8 cellular contexts compared by ENCODE assay signal in the genomic region with DNA sequence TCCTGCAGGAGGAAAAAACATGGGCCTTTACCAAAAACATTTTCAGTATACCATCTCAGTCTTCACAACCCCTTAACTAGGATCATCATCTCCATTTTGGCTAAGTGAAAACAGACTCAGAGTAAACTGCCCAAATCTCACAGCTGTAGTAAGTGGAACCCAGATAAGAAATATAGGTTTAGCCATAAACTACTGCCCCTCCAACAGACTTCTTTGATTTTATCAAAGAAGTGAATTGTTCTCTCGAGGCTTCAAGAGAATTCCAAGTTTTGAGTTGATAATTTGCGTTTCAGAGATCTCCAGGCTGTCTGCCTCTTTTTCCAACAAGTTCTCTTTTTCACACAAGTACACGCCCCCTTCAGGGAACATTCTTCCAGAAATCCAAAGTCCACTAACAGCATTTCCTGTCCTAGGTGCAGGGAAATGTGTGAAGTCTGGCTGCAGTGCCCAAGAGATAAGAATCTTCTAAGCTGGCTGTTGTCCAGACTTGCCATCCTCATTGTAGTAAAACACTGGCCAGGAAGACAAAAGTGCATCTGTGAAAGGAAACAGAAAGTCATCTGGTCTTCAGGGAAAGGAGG. TPM values are rescaled to one million over a fixed set of nuclear protein-coding genes. Genes with fewer than 3 reads are reported as not detected.
DNase-seq lines count a peak whose midpoint lies in the region; ATAC-seq and TF ChIP-seq lines count a peak whose summit lies in the region.

No MANE protein-coding gene starts in this region.

- BruUV-seq in PC-3 (replicated peaks; lab: Mats Ljungman, UMichigan), result TSS peak; percentile 15

- H3K27ac ChIP-seq in DND-41 (ENCODE audit: low read length) (no peak overlapping the region), PC-3 (ENCODE audit: low read length) (peak overlapping the region; percentile 18; the same call in 1 of the 2 replicates), osteoblast (ENCODE audit: low read depth, low read length) (peak overlapping the region; percentile 7), MM.1S (ENCODE audit: low read length) (no peak overlapping the region)

- POLR2A ChIA-PET in PC-3 (lab: Charles Lee; ENCODE audit: unreplicated experiment), result interaction anchor here (0.6 kb wide), 1 partner anchor 22 kb away, joined by 3 read pairs; no protein-coding TSS in a partner anchor

- H4K20me1 ChIP-seq in DND-41 (ENCODE audit: insufficient read depth, low read length) (no peaks in the 10 kb centered on the region), PC-3 (ENCODE audit: low read length) (no peaks in the 10 kb centered on the region), osteoblast (ENCODE audit: insufficient read depth, low read length) (no peaks in the 10 kb centered on the region), MM.1S (ENCODE audit: insufficient read depth, low read length) (no peaks in the 10 kb centered on the region)

- H3K36me3 ChIP-seq in DND-41 (ENCODE audit: insufficient read depth, low read length) (peaks cover 27% of the 10 kb centered on the region), PC-3 (ENCODE audit: low read depth, low read length) (peaks cover 15% of the 10 kb centered on the region), osteoblast (ENCODE audit: insufficient read depth, low read length) (peaks cover 23% of the 10 kb centered on the region), MM.1S (replicated peaks; ENCODE audit: insufficient read depth, low read length) (no peaks in the 10 kb centered on the region; the same call in 1 of the 2 replicates)

- H3K9me2 ChIP-seq in PC-3 (replicated peaks; ENCODE audit: low read length) (no peaks in the 10 kb centered on the region), MM.1S (replicated peaks; ENCODE audit: insufficient read depth, low read length) (no peaks in the 10 kb centered on the region)

- H3K27me3 ChIP-seq in DND-41 (ENCODE audit: insufficient read depth, low read length, poor library complexity) (no peaks in the 10 kb centered on the region), PC-3 (ENCODE audit: low read length) (no peaks in the 10 kb centered on the region), osteoblast (ENCODE audit: insufficient read depth, low read length) (no peaks in the 10 kb centered on the region), MM.1S (replicated peaks; ENCODE audit: insufficient read depth, low read length) (no peaks in the 10 kb centered on the region)

- H3K9me3 ChIP-seq in DND-41 (ENCODE audit: insufficient read depth, low read length, severe bottlenecking) (no peaks in the 10 kb centered on the region), PC-3 (ENCODE audit: low read length) (no peaks in the 10 kb centered on the region), osteoblast (ENCODE audit: low read depth, low read length) (no peaks in the 10 kb centered on the region), MM.1S (replicated peaks; ENCODE audit: insufficient read depth, low read length) (no peaks in the 10 kb centered on the region)

- CTCF ChIA-PET in PC-3 (lab: Charles Lee), result interaction anchor here (0.5 to 1.2 kb wide), 5 partner anchors 19 to 152 kb away, joined by 3 to 10 read pairs (median 6); no protein-coding TSS in a partner anchor

- intact Hi-C loops in PC-3 (cut with micrococcal nuclease), result loop anchor here (1.0 to 5.0 kb wide), 4 partner anchors 58 to 147 kb away; a partner anchor contains a TSS

- H3F3A ChIP-seq in PC-3 (ENCODE audit: low read length, unreplicated experiment) (no peaks in the 10 kb centered on the region), MM.1S (ENCODE audit: insufficient read depth, low read length) (no peaks in the 10 kb centered on the region)

- H3K4me3 ChIP-seq in DND-41 (ENCODE audit: low read depth in 1 of 2, low read length in 2 of 2), result no peak overlapping the region
- no peak overlapping the region for H3K4me3 ChIP-seq in PC-3 (ENCODE audit: low read length)
- no peak overlapping the region for H3K4me3 ChIP-seq in epithelial cell of esophagus (ENCODE audit: low read length)
- no peak overlapping the region for H3K4me3 ChIP-seq in osteoblast (ENCODE audit: insufficient read depth, low read length)
- H3K4me3 ChIP-seq in MM.1S (ENCODE audit: low read length), result no peak overlapping the region

- H2AFZ ChIP-seq in DND-41 (ENCODE audit: low read depth, low read length) (no peak overlapping the region), PC-3 (ENCODE audit: low read length) (no peak overlapping the region), osteoblast (ENCODE audit: low read length) (no peak overlapping the region), MM.1S (ENCODE audit: low read length) (no peak overlapping the region)

- no peak overlapping the region for H3K4me2 ChIP-seq in DND-41 (ENCODE audit: insufficient read depth, low read length)
- H3K4me2 ChIP-seq in PC-3 (ENCODE audit: low read length), result no peak overlapping the region
- no peak overlapping the region for H3K4me2 ChIP-seq in osteoblast (ENCODE audit: insufficient read depth, low read length)
- no peak overlapping the region for H3K4me2 ChIP-seq in MM.1S (ENCODE audit: low read depth, low read length)

- peak; percentile 19; the same call in 1 of the 3 replicates for ATAC-seq in DND-41 (ENCODE audit: insufficient read depth, low read depth)
- peak; percentile 69 for ATAC-seq in PC-3

- DNase-seq in DND-41 (no peak), PC-3 (peak; percentile 76), epithelial cell of esophagus (ENCODE audit: low read depth) (peak; percentile 32), osteoblast (ENCODE audit: insufficient read length, low spot score, missing footprints) (no peak), MM.1S (no peak), NCI-H146 (lab: John Stamatoyannopoulos, UW) (no peak)
- no peak for DNase-seq in effector CD4-positive, alpha-beta T cell
- DNase-seq in activated CD4-positive, CD25-positive, alpha-beta regulatory T cell (lab: John Stamatoyannopoulos, UW), result no peak

- H3K4me1 ChIP-seq in DND-41 (ENCODE audit: insufficient read depth, low read length) (no peaks in the 10 kb centered on the region), PC-3 (ENCODE audit: insufficient read depth, low read length) (peaks cover 28% of the 10 kb centered on the region), osteoblast (ENCODE audit: insufficient read depth, low read length) (no peaks in the 10 kb centered on the region), MM.1S (ENCODE audit: low read length) (no peaks in the 10 kb centered on the region)

- H3K9ac ChIP-seq in DND-41 (ENCODE audit: low read depth, low read length) (no peak overlapping the region), PC-3 (ENCODE audit: low read length) (no peak overlapping the region), MM.1S (ENCODE audit: low read length) (no peak overlapping the region)

- H3K79me2 ChIP-seq in DND-41 (ENCODE audit: insufficient read depth, low read length) (no peaks in the 10 kb centered on the region), PC-3 (ENCODE audit: low read length) (no peaks in the 10 kb centered on the region), osteoblast (ENCODE audit: insufficient read depth, low read length) (no peaks in the 10 kb centered on the region), MM.1S (ENCODE audit: low read length) (no peaks in the 10 kb centered on the region)

- TF ChIP-seq CTCF in DND-41 (IDR thresholded peaks at IDR 0.05; ENCODE audit: borderline replicate concordance, extremely low read depth, low read length, poor library complexity, severe bottlenecking) (no peak), PC-3 (conservative IDR thresholded peaks at IDR 0.05; ENCODE audit: low read depth, low read length) (no peak), epithelial cell of esophagus (IDR thresholded peaks at IDR 0.05; ENCODE audit: insufficient read depth, low read depth, low read length, missing control alignments) (no peak), osteoblast (IDR thresholded peaks at IDR 0.05; ENCODE audit: extremely low read depth, low read depth, low read length) (no peak), MM.1S (IDR thresholded peaks at IDR 0.05; ENCODE audit: low read length) (no peak)

RNA-seq across cellular contexts. Expression of a gene that starts 30.8 kb away (rescaled TPM):
- total RNA-seq in PC-3 (2014; rRNA removed) (17.9 and 21.3 TPM in 2 replicates), osteoblast (14.5 and 19.7 TPM in 2 replicates)

RNA-seq across cellular contexts. Expression of a gene that starts 32.6 kb away (rescaled TPM):
- total RNA-seq in PC-3 (2014; rRNA removed), result 175 and 194 TPM in 2 replicates
- 16.5 and 22.4 TPM in 2 replicates for total RNA-seq in osteoblast

RNA-seq across cellular contexts. Expression of a gene that starts 47.5 kb away (rescaled TPM):
- total RNA-seq in PC-3 (2014; rRNA removed) (not detected in 2 replicates), osteoblast (not detected in 2 replicates)

Comparison
In these comparisons a context has a peak if more than half of its experiments do, and no peak if none do; other contexts are left out.
1. DNase-seq: peak in PC-3 (single experiment) and epithelial cell of esophagus (single experiment); none in DND-41 (single experiment), osteoblast (single experiment), effector CD4-positive, alpha-beta T cell (single experiment), activated CD4-positive, CD25-positive, alpha-beta regulatory T cell (0 of 4), MM.1S (single experiment) and NCI-H146 (single experiment).
2. H3K27ac ChIP-seq: peak in PC-3 (single experiment) and osteoblast (single experiment); none in DND-41 (single experiment) and MM.1S (single experiment).